In genomic region chr17:17685775-17686291, GRCh38 we compare ENCODE assay signal across 8 cellular contexts. TPM values are rescaled to one million over a fixed set of nuclear protein-coding genes. Genes with fewer than 3 reads are reported as not detected.
A peak's percentile ranks its signal among the peaks of the same experiment; 100 is the strongest.
DNase-seq lines count a peak whose midpoint lies in the region; ATAC-seq and TF ChIP-seq lines count a peak whose summit lies in the region.

No MANE protein-coding gene starts in this region.

- 11% methylated on average over 7 of the region's 14 CpGs for WGBS in suprapubic skin

- no peak for TF ChIP-seq POLR2A in suprapubic skin (IDR thresholded peaks at IDR 0.05)

- no peak for TF ChIP-seq EP300 in suprapubic skin (IDR thresholded peaks at IDR 0.05)

- H3K27me3 Mint-ChIP-seq in activated T-helper 17 cell treated with anti-CD3 and anti-CD28 coated beads, Interleukin-2, amount 50 U/mL, for 72 hours = no peaks in the 10 kb centered on the region

- H3K4me3 ChIP-seq in left ventricle myocardium inferior (peak overlapping the region; percentile 13), suprapubic skin (no peak overlapping the region)

- peak overlapping the region; percentile 20 for H3K27ac Mint-ChIP-seq in activated T-helper 17 cell treated with anti-CD3 and anti-CD28 coated beads, Interleukin-2, amount 50 U/mL, for 72 hours

- H3K27me3 ChIP-seq in left ventricle myocardium inferior (ENCODE audit: low read depth) = no peaks in the 10 kb centered on the region
- H3K27me3 ChIP-seq in suprapubic skin = no peaks in the 10 kb centered on the region

- TF ChIP-seq CTCF in left ventricle myocardium inferior (IDR thresholded peaks at IDR 0.05; ENCODE audit: borderline replicate concordance) (no peak), suprapubic skin (IDR thresholded peaks at IDR 0.05) (no peak)

- H3K27ac ChIP-seq in left ventricle myocardium inferior (replicated peaks) (peak overlapping the region; percentile 92), suprapubic skin (peak overlapping the region; percentile 91)

- no peaks in the 10 kb centered on the region for H3K9me3 Mint-ChIP-seq in activated T-helper 17 cell treated with anti-CD3 and anti-CD28 coated beads, Interleukin-2, amount 50 U/mL, for 72 hours

- intact Hi-C loops in left ventricle myocardium inferior (cut with micrococcal nuclease) = no loop called here
- intact Hi-C loops in left ventricle myocardium superior (cut with micrococcal nuclease) = loop anchor here (10.0 kb wide), 1 partner anchor 169 kb away; no protein-coding TSS in a partner anchor

- H3K9me3 ChIP-seq in left ventricle myocardium inferior (replicated peaks) = no peaks in the 10 kb centered on the region
- H3K9me3 ChIP-seq in suprapubic skin = no peaks in the 10 kb centered on the region

- H3K4me1 Mint-ChIP-seq in activated T-helper 17 cell treated with anti-CD3 and anti-CD28 coated beads, Interleukin-2, amount 50 U/mL, for 72 hours = peaks cover 9% of the 10 kb centered on the region

- H3K36me3 ChIP-seq in left ventricle myocardium inferior = no peaks in the 10 kb centered on the region
- no peaks in the 10 kb centered on the region for H3K36me3 ChIP-seq in suprapubic skin

- peak overlapping the region; percentile 19 for H3K4me3 Mint-ChIP-seq in activated T-helper 17 cell treated with anti-CD3 and anti-CD28 coated beads, Interleukin-2, amount 50 U/mL, for 72 hours

- H3K36me3 Mint-ChIP-seq in activated T-helper 17 cell treated with anti-CD3 and anti-CD28 coated beads, Interleukin-2, amount 50 U/mL, for 72 hours (ENCODE audit: low read depth) = no peaks in the 10 kb centered on the region

- ATAC-seq in left ventricle myocardium superior = no peak
- no peak for ATAC-seq in activated T-helper 17 cell treated with anti-CD3 and anti-CD28 coated beads, Interleukin-2, amount 50 U/mL, for 72 hours (replicated peaks)
- ATAC-seq in HG02981 (IDR thresholded peaks at IDR 0.05; ENCODE audit: unreplicated experiment) = no peak

- H3K4me1 ChIP-seq in left ventricle myocardium inferior (peaks cover 66% of the 10 kb centered on the region), suprapubic skin (peaks cover 57% of the 10 kb centered on the region)

- DNase-seq in left ventricle myocardium inferior (no peak), left ventricle myocardium superior (no peak), islet precursor cell (peak; percentile 93), suprapubic skin (ENCODE audit: low spot score in 2 of 2) (no peak), NCI-H345 (lab: John Stamatoyannopoulos, UW) (no peak)
- no peak for DNase-seq in activated naive CD4-positive, alpha-beta T cell treated with anti-CD3 and anti-CD28 coated beads, Interleukin-2, amount 50 U/mL, for 16 hours

RNA-seq across cellular contexts. Expression of gene RAI1, which starts 4.6 kb away (rescaled TPM):
- total RNA-seq in left ventricle myocardium inferior (22.5 TPM), left ventricle myocardium superior (30.1 TPM), suprapubic skin (10 to 100 TPM; 20.3 to 46.1 (median 30.4) TPM)
- total RNA-seq in activated T-helper 17 cell treated with anti-CD3 and anti-CD28 coated beads, Interleukin-2, amount 50 U/mL, for 72 hours = 10 to 100 TPM in 1 of 2 donors, 1 to 10 TPM in 1; 7.0 to 16.0 TPM
